Comparison of ENCODE assay signal across 20 cellular contexts in the genomic region with DNA sequence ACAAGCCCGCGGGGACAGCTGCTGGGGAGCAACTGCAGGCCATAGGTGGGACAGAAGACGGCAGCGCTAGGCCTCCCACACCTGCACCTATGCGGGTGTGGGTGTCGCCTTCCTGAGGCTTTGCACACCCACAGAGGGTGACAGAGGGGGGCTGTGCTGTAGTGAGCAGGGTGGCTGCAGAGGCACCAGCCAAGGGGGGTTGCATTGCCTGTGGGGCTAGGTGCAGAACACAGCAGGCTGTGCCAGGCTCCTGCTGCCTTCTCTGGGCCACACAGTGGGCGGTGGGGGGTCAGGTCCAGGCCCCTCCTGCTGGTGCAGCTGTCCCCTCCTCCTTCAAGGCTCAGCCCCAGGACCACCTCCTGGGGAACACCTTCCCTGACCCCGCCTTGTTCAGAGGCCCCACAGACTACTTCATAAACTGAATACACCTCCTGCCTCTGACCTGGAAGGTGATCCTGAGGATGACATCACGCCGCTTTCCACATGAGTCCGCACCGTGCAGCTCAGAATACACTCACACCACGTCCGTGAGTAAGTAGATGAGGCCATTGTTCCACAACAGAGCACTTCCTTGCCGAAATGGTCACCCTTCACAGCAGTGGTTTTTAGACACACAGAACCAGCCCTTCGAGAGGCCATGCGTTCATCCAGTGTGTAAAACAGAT.
"Had no signal": no experiment of that assay in that cellular context is flagged by ENCODE, and none has a peak within 500 bp of the region (broad histone marks: within the 10 kb centered on the region; RNA-seq: fewer than 3 reads in every experiment).

No MANE protein-coding gene starts in this region.

- H3K27me3 Mint-ChIP-seq: activated T-helper 17 cell treated with anti-CD3 and anti-CD28 coated beads, Interleukin-2, amount 50 U/mL, for 72 hours; naive thymus-derived CD4-positive, alpha-beta T cell; stimulated activated naive CD8-positive, alpha-beta T cell treated with anti-CD3 and anti-CD28 coated beads, Interleukin-15, Interleukin-2, amounts not matched to agents 100 ng/mL and 50 ng/mL, for 24 hours; T-cell had no signal

- H3K4me3 ChIP-seq: esophagus muscularis mucosa, ovary, prostate gland, suprapubic skin, transverse colon, uterus had no signal

- H3K36me3 ChIP-seq: ovary, prostate gland, transverse colon, uterus, WERI-Rb-1 had no signal

- H3K9me3 Mint-ChIP-seq: activated naive CD4-positive, alpha-beta T cell treated with anti-CD3 and anti-CD28 coated beads, Interleukin-2, amount 50 U/mL, for 72 hours; activated T-helper 17 cell treated with anti-CD3 and anti-CD28 coated beads, Interleukin-2, amount 50 U/mL, for 72 hours; stimulated activated naive CD8-positive, alpha-beta T cell treated with anti-CD3 and anti-CD28 coated beads, Interleukin-15, Interleukin-2, amounts not matched to agents 100 ng/mL and 50 ng/mL, for 24 hours; T-cell; T-helper 2 cell treated with Interferon-gamma antibody and Interleukin-4, amounts not matched to agents 5 μg/mL and 100 μg/mL, for 36 hours had no signal

- H3K9me3 ChIP-seq: esophagus muscularis mucosa, ovary, prostate gland, suprapubic skin, transverse colon, uterus had no signal

- H3K27me3 ChIP-seq: esophagus muscularis mucosa, ovary, suprapubic skin, transverse colon, uterus had no signal

- H3K4me3 Mint-ChIP-seq: activated T-helper 17 cell treated with anti-CD3 and anti-CD28 coated beads, Interleukin-2, amount 50 U/mL, for 72 hours; stimulated activated naive CD8-positive, alpha-beta T cell treated with anti-CD3 and anti-CD28 coated beads, Interleukin-15, Interleukin-2, amounts not matched to agents 100 ng/mL and 50 ng/mL, for 24 hours; T-cell; T-helper 2 cell treated with Interferon-gamma antibody and Interleukin-4, amounts not matched to agents 5 μg/mL and 100 μg/mL, for 36 hours had no signal

- H3K27ac ChIP-seq: esophagus muscularis mucosa, ovary, prostate gland, suprapubic skin, transverse colon, uterus, WERI-Rb-1 had no signal

- ATAC-seq: activated naive CD4-positive, alpha-beta T cell treated with anti-CD3 and anti-CD28 coated beads, Interleukin-2, amount 50 U/mL, for 72 hours; activated T-helper 17 cell treated with anti-CD3 and anti-CD28 coated beads, Interleukin-2, amount 50 U/mL, for 72 hours; naive thymus-derived CD4-positive, alpha-beta T cell; T-cell had no signal

- H3K4me1 Mint-ChIP-seq: activated T-helper 17 cell treated with anti-CD3 and anti-CD28 coated beads, Interleukin-2, amount 50 U/mL, for 72 hours; T-cell had no signal

- H3K27ac Mint-ChIP-seq: activated T-helper 17 cell treated with anti-CD3 and anti-CD28 coated beads, Interleukin-2, amount 50 U/mL, for 72 hours; naive thymus-derived CD4-positive, alpha-beta T cell; stimulated activated naive CD8-positive, alpha-beta T cell treated with anti-CD3 and anti-CD28 coated beads, Interleukin-15, Interleukin-2, amounts not matched to agents 100 ng/mL and 50 ng/mL, for 24 hours; T-cell; T-helper 2 cell treated with Interferon-gamma antibody and Interleukin-4, amounts not matched to agents 5 μg/mL and 100 μg/mL, for 36 hours had no signal

- H3K4me1 ChIP-seq: esophagus muscularis mucosa, prostate gland, suprapubic skin, transverse colon, uterus had no signal

- DNase-seq: activated T-cell treated with anti-CD3 and anti-CD28 coated beads, Interleukin-2, amount 50 U/mL, for 1 hour; aorta; central memory CD4-positive, alpha-beta T cell; dermis blood vessel endothelial cell; effector memory CD4-positive, alpha-beta T cell; hippocampal formation; naive thymus-derived CD4-positive, alpha-beta T cell; ovary; stimulated activated CD4-positive, alpha-beta T cell treated with anti-CD3 and anti-CD28 coated beads, Interleukin-4, amount 100 ng/mL, for 24 hours; T-cell; transverse colon; uterus; WERI-Rb-1 had no signal
